In the genomic region with DNA sequence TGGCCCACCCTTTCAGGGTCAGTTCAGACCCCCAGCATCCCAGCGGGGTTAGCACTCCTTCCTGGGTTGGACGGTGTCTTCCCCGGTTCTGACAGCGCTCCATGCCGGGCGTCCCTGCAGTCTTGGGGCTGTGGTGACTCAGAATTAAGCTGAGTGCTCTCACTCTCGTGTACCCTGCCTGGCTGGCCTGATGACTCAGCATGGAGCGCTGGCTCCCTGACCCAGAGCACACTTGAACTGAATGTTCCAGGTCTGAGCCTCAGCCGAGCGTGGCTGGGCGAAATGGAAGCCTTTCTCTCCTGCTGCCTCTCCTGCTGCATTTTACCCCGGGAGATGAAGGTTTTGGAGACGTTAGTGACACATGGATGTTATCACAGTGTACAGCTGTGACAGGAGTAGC, we compare ENCODE assay signal across 8 cellular contexts. TPM values are rescaled to one million over a fixed set of nuclear protein-coding genes. Genes with fewer than 3 reads are reported as not detected.
DNase-seq lines count a peak whose midpoint lies in the region; ATAC-seq and TF ChIP-seq lines count a peak whose summit lies in the region.

No MANE protein-coding gene starts in this region.

- H3F3A ChIP-seq in PC-3 (ENCODE audit: low read length, unreplicated experiment): no peaks in the 10 kb centered on the region

- H3K9me3 Mint-ChIP-seq in effector memory CD8-positive, alpha-beta T cell: no peaks in the 10 kb centered on the region
- no peaks in the 10 kb centered on the region for H3K9me3 Mint-ChIP-seq in activated naive CD8-positive, alpha-beta T cell treated with anti-CD3 and anti-CD28 coated beads for 36 hours

- peak; percentile 79 for ATAC-seq in PC-3
- ATAC-seq in effector memory CD8-positive, alpha-beta T cell (replicated peaks): no peak

- H3K4me1 Mint-ChIP-seq in effector memory CD8-positive, alpha-beta T cell (ENCODE audit: low read depth in 2 of 2): peaks cover 16 to 34% of the 10 kb centered on the region in 2 donors
- peaks cover 53% of the 10 kb centered on the region for H3K4me1 Mint-ChIP-seq in activated naive CD8-positive, alpha-beta T cell treated with anti-CD3 and anti-CD28 coated beads for 36 hours

- no peak overlapping the region for H2AFZ ChIP-seq in PC-3 (ENCODE audit: low read length)

- peaks cover 66% of the 10 kb centered on the region for H4K20me1 ChIP-seq in PC-3 (ENCODE audit: low read length)

- no peaks in the 10 kb centered on the region for H3K27me3 ChIP-seq in PC-3 (ENCODE audit: low read length)
- no peaks in the 10 kb centered on the region for H3K27me3 ChIP-seq in muscle layer of colon (ENCODE audit: control insufficient read depth in 1 of 2, insufficient read depth in 2 of 2, low read length in 2 of 2)

- peak overlapping the region; percentile 68 for H3K27ac ChIP-seq in PC-3 (ENCODE audit: low read length)
- peak overlapping the region; percentile 88 for H3K27ac ChIP-seq in muscle layer of colon (ENCODE audit: low read depth, low read length)

- no peak overlapping the region for H3K4me3 Mint-ChIP-seq in effector memory CD8-positive, alpha-beta T cell
- no peak overlapping the region for H3K4me3 Mint-ChIP-seq in activated naive CD8-positive, alpha-beta T cell treated with anti-CD3 and anti-CD28 coated beads for 36 hours

- CTCF ChIA-PET in PC-3 (lab: Charles Lee): no interaction called here

- H3K4me1 ChIP-seq in PC-3 (ENCODE audit: insufficient read depth, low read length) (peaks cover 58% of the 10 kb centered on the region), muscle layer of colon (ENCODE audit: insufficient read depth, low read length) (peaks cover 86% of the 10 kb centered on the region)

- no peaks in the 10 kb centered on the region for H3K9me2 ChIP-seq in PC-3 (replicated peaks; ENCODE audit: low read length)

- no peaks in the 10 kb centered on the region for H3K36me3 Mint-ChIP-seq in effector memory CD8-positive, alpha-beta T cell (ENCODE audit: insufficient read depth)
- peaks cover 7% of the 10 kb centered on the region for H3K36me3 Mint-ChIP-seq in activated naive CD8-positive, alpha-beta T cell treated with anti-CD3 and anti-CD28 coated beads for 36 hours

- BruUV-seq in PC-3 (replicated peaks; lab: Mats Ljungman, UMichigan): no TSS peak

- H3K27ac Mint-ChIP-seq in effector memory CD8-positive, alpha-beta T cell: no peak overlapping the region
- no peak overlapping the region for H3K27ac Mint-ChIP-seq in activated naive CD8-positive, alpha-beta T cell treated with anti-CD3 and anti-CD28 coated beads for 36 hours

- H3K36me3 ChIP-seq in PC-3 (ENCODE audit: low read depth, low read length): peaks cover 31% of the 10 kb centered on the region; the same call in 1 of the 2 replicates
- no peaks in the 10 kb centered on the region for H3K36me3 ChIP-seq in muscle layer of colon (ENCODE audit: insufficient read depth, low read length)

- peak overlapping the region; percentile 35 for H3K4me3 ChIP-seq in PC-3 (ENCODE audit: low read length)
- peak overlapping the region; percentile 12 for H3K4me3 ChIP-seq in epithelial cell of proximal tubule (ENCODE audit: low read depth, low read length)
- H3K4me3 ChIP-seq in muscle layer of colon (ENCODE audit: low read depth in 1 of 2, low read length in 2 of 2): peak overlapping the region in 1 of 2 donors; percentile 29

- peak overlapping the region; percentile 84 for H3K4me2 ChIP-seq in PC-3 (ENCODE audit: low read length)

- no peak for TF ChIP-seq CTCF in PC-3 (conservative IDR thresholded peaks at IDR 0.05; ENCODE audit: low read depth, low read length)
- TF ChIP-seq CTCF in epithelial cell of proximal tubule (conservative IDR thresholded peaks at IDR 0.05; ENCODE audit: low read depth, low read length): no peak

- no peaks in the 10 kb centered on the region for H3K27me3 Mint-ChIP-seq in effector memory CD8-positive, alpha-beta T cell
- no peaks in the 10 kb centered on the region for H3K27me3 Mint-ChIP-seq in activated naive CD8-positive, alpha-beta T cell treated with anti-CD3 and anti-CD28 coated beads for 36 hours

- intact Hi-C loops in PC-3 (cut with micrococcal nuclease): no loop called here

- no peaks in the 10 kb centered on the region for H3K9me3 ChIP-seq in PC-3 (ENCODE audit: low read length)
- H3K9me3 ChIP-seq in muscle layer of colon (ENCODE audit: low read length): no peaks in the 10 kb centered on the region

- DNase-seq in GM03348 (ENCODE audit: low spot score) (peak; percentile 91), PC-3 (peak; percentile 91), epithelial cell of proximal tubule (ENCODE audit: low read depth) (no peak), inferior parietal cortex (ENCODE audit: extremely low spot score) (no peak), NCI-H146 (lab: John Stamatoyannopoulos, UW) (no peak)
- no peak for DNase-seq in effector memory CD8-positive, alpha-beta T cell
- no peak for DNase-seq in activated naive CD8-positive, alpha-beta T cell treated with anti-CD3 and anti-CD28 coated beads for 36 hours

- peaks cover 100% of the 10 kb centered on the region for H3K79me2 ChIP-seq in PC-3 (ENCODE audit: low read length)

- POLR2A ChIA-PET in PC-3 (lab: Charles Lee; ENCODE audit: unreplicated experiment): interaction anchor here (0.6 kb wide), 1 partner anchor 17 kb away, joined by 4 read pairs; no protein-coding TSS in a partner anchor

- H3K9ac ChIP-seq in PC-3 (ENCODE audit: low read length) (peak overlapping the region; percentile 37), muscle layer of colon (ENCODE audit: low read length) (peak overlapping the region; percentile 57)

RNA-seq across cellular contexts. Expression of a gene that starts 7.1 kb away (rescaled TPM):
- 47.1 and 47.6 TPM in 2 replicates for total RNA-seq in PC-3 (2014; rRNA removed)
- total RNA-seq in epithelial cell of proximal tubule: 39.1 and 55.1 TPM in 2 replicates
- total RNA-seq in activated naive CD8-positive, alpha-beta T cell treated with anti-CD3 and anti-CD28 coated beads for 36 hours: 10 to 100 TPM; 15.3 to 17.5 TPM

Comparison
In these comparisons a context has a peak if more than half of its experiments do, and no peak if none do; other contexts are left out.
1. DNase-seq: peak in GM03348 (single experiment) and PC-3 (single experiment); none in epithelial cell of proximal tubule (single experiment), effector memory CD8-positive, alpha-beta T cell (0 of 3), activated naive CD8-positive, alpha-beta T cell treated with anti-CD3 and anti-CD28 coated beads for 36 hours (single experiment), inferior parietal cortex (single experiment) and NCI-H146 (single experiment).